In the genomic region with DNA sequence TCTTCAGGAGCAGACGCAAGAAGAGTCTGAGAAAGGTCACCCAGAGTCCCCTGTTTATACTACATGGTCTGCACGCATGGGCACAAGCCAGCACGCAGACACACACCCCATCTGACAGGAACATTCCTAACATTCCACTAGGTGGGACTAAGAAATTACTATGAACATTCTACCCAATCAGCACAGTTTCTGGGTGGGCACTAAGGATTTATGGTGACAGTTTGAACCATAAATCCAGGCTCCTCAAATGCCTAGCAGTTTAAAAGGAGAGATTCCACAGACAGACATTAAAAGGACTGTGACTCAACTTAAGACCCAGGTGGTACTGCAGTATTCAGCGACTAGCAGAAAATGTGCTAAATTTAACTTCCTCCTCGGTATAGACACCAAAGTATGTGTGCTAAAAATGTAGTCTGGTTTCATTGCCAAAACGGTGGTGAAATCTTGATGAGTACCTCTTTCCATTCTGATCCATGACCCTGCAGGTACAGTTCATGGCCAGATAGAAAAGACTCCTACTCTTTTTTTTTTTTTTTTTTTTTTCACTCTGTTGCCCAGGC, we compare ENCODE assay signal across 1 cellular context.
TF ChIP-seq lines count a peak whose summit lies in the region.

No MANE protein-coding gene starts in this region.

TF ChIP-seq in HepG2, 621 proteins besides CTCF, POLR2A, EP300 and RAD21 (continues in another document):
- TF ChIP-seq, protein P1, sequence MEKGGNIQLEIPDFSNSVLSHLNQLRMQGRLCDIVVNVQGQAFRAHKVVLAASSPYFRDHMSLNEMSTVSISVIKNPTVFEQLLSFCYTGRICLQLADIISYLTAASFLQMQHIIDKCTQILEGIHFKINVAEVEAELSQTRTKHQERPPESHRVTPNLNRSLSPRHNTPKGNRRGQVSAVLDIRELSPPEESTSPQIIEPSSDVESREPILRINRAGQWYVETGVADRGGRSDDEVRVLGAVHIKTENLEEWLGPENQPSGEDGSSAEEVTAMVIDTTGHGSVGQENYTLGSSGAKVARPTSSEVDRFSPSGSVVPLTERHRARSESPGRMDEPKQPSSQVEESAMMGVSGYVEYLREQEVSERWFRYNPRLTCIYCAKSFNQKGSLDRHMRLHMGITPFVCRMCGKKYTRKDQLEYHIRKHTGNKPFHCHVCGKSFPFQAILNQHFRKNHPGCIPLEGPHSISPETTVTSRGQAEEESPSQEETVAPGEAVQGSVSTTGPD (CRISPR knock-in tag; IDR thresholded peaks at IDR 0.05), result no peak
- TF ChIP-seq TBX2 (CRISPR knock-in tag; IDR thresholded peaks at IDR 0.05; ENCODE audit: borderline replicate concordance) (no peak), KMT2B (CRISPR knock-in tag; IDR thresholded peaks at IDR 0.05) (no peak), HMG20A (CRISPR knock-in tag; IDR thresholded peaks at IDR 0.05; ENCODE audit: borderline replicate concordance) (no peak), ZSCAN20 (CRISPR knock-in tag; IDR thresholded peaks at IDR 0.05; ENCODE audit: borderline replicate concordance) (no peak), ZNF768 (CRISPR knock-in tag; IDR thresholded peaks at IDR 0.05) (no peak), ZNF614 (CRISPR knock-in tag; IDR thresholded peaks at IDR 0.05; ENCODE audit: borderline replicate concordance) (no peak), ZNF572 (CRISPR knock-in tag; IDR thresholded peaks at IDR 0.05) (no peak), MAF1 (CRISPR knock-in tag; IDR thresholded peaks at IDR 0.05; ENCODE audit: borderline replicate concordance) (no peak), DR1 (CRISPR knock-in tag; IDR thresholded peaks at IDR 0.05) (no peak), GATAD1 (CRISPR knock-in tag; IDR thresholded peaks at IDR 0.05) (no peak), ZNF556 (CRISPR knock-in tag; IDR thresholded peaks at IDR 0.05; ENCODE audit: borderline replicate concordance) (no peak), TBL1XR1 (IDR thresholded peaks at IDR 0.05; ENCODE audit: borderline replicate concordance, low read length, partially characterized antibody) (no peak), NFYC (CRISPR knock-in tag; IDR thresholded peaks at IDR 0.05) (0 out of 2 replicates have a peak, but pooled peaks have one; percentile 36), ZNF143 (CRISPR knock-in tag; IDR thresholded peaks at IDR 0.05) (no peak), ATRX (CRISPR knock-in tag; IDR thresholded peaks at IDR 0.05; ENCODE audit: borderline replicate concordance) (no peak), ZEB1 (IDR thresholded peaks at IDR 0.05; ENCODE audit: insufficient replicate concordance, low read depth) (no peak), MXD4 (CRISPR knock-in tag; IDR thresholded peaks at IDR 0.05) (peak; percentile 24; the same call in 1 of the 2 replicates), ZNF839 (CRISPR knock-in tag; IDR thresholded peaks at IDR 0.05; ENCODE audit: borderline replicate concordance) (no peak), MIER3 (CRISPR knock-in tag; IDR thresholded peaks at IDR 0.05; ENCODE audit: borderline replicate concordance) (no peak), CCDC6 (CRISPR knock-in tag; IDR thresholded peaks at IDR 0.05) (no peak), TEAD3 (CRISPR knock-in tag; optimal IDR thresholded peaks at IDR 0.05; ENCODE audit: borderline replicate concordance) (peak; percentile 98), ZNF256 (CRISPR knock-in tag; conservative IDR thresholded peaks at IDR 0.05) (no peak), FOXJ3 (CRISPR knock-in tag; IDR thresholded peaks at IDR 0.05; ENCODE audit: borderline replicate concordance) (no peak), ZNF563 (CRISPR knock-in tag; IDR thresholded peaks at IDR 0.05) (no peak), FOXA3 (CRISPR knock-in tag; IDR thresholded peaks at IDR 0.05) (no peak), ZNF232 (CRISPR knock-in tag; IDR thresholded peaks at IDR 0.05; ENCODE audit: borderline replicate concordance) (no peak), CCAR2 (optimal IDR thresholded peaks at IDR 0.05; ENCODE audit: low read depth, low read length) (no peak), ZFP37 (CRISPR knock-in tag; IDR thresholded peaks at IDR 0.05; ENCODE audit: borderline replicate concordance) (no peak), ZNF207 (IDR thresholded peaks at IDR 0.05; ENCODE audit: borderline replicate concordance) (no peak), TARDBP (CRISPR knock-in tag; IDR thresholded peaks at IDR 0.05) (0 out of 2 replicates have a peak, but pooled peaks have one; percentile 31), RBAK (CRISPR knock-in tag; IDR thresholded peaks at IDR 0.05) (no peak), ZC3H4 (CRISPR knock-in tag; IDR thresholded peaks at IDR 0.05; ENCODE audit: borderline replicate concordance) (no peak)
- TF ChIP-seq, protein P2, sequence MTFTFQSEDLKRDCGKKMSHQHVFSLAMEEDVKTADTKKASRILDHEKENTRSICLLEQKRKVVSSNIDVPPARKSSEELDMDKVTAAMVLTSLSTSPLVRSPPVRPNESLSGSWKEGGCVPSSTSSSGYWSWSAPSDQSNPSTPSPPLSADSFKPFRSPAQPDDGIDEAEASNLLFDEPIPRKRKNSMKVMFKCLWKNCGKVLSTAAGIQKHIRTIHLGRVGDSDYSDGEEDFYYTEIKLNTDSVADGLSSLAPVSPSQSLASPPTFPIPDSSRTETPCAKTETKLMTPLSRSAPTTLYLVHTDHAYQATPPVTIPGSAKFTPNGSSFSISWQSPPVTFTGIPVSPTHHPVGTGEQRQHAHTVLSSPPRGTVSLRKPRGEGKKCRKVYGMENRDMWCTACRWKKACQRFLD (CRISPR knock-in tag; IDR thresholded peaks at IDR 0.05; ENCODE audit: borderline replicate concordance), result no peak
- TF ChIP-seq, protein P3, sequence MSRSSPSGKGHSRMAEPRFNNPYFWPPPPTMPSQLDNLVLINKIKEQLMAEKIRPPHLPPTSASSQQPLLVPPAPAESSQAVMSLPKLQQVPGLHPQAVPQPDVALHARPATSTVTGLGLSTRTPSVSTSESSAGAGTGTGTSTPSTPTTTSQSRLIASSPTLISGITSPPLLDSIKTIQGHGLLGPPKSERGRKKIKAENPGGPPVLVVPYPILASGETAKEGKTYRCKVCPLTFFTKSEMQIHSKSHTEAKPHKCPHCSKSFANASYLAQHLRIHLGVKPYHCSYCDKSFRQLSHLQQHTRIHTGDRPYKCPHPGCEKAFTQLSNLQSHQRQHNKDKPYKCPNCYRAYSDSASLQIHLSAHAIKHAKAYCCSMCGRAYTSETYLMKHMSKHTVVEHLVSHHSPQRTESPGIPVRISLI (CRISPR knock-in tag; IDR thresholded peaks at IDR 0.05; ENCODE audit: borderline replicate concordance), result peak; percentile 71; the same call in 1 of the 2 replicates
- TF ChIP-seq, protein P4, sequence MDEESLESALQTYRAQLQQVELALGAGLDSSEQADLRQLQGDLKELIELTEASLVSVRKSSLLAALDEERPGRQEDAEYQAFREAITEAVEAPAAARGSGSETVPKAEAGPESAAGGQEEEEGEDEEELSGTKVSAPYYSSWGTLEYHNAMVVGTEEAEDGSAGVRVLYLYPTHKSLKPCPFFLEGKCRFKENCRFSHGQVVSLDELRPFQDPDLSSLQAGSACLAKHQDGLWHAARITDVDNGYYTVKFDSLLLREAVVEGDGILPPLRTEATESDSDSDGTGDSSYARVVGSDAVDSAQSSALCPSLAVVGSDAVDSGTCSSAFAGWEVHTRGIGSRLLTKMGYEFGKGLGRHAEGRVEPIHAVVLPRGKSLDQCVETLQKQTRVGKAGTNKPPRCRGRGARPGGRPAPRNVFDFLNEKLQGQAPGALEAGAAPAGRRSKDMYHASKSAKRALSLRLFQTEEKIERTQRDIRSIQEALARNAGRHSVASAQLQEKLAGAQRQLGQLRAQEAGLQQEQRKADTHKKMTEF (CRISPR knock-in tag; IDR thresholded peaks at IDR 0.05), result 0 out of 2 replicates have a peak, but pooled peaks have one; percentile 20
- TF ChIP-seq, protein P5, sequence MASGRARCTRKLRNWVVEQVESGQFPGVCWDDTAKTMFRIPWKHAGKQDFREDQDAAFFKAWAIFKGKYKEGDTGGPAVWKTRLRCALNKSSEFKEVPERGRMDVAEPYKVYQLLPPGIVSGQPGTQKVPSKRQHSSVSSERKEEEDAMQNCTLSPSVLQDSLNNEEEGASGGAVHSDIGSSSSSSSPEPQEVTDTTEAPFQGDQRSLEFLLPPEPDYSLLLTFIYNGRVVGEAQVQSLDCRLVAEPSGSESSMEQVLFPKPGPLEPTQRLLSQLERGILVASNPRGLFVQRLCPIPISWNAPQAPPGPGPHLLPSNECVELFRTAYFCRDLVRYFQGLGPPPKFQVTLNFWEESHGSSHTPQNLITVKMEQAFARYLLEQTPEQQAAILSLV (CRISPR knock-in tag; IDR thresholded peaks at IDR 0.05; ENCODE audit: borderline replicate concordance), result no peak
- TF ChIP-seq, protein P6, sequence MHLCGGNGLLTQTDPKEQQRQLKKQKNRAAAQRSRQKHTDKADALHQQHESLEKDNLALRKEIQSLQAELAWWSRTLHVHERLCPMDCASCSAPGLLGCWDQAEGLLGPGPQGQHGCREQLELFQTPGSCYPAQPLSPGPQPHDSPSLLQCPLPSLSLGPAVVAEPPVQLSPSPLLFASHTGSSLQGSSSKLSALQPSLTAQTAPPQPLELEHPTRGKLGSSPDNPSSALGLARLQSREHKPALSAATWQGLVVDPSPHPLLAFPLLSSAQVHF (CRISPR knock-in tag; IDR thresholded peaks at IDR 0.05), result no peak
- TF ChIP-seq, protein P7, sequence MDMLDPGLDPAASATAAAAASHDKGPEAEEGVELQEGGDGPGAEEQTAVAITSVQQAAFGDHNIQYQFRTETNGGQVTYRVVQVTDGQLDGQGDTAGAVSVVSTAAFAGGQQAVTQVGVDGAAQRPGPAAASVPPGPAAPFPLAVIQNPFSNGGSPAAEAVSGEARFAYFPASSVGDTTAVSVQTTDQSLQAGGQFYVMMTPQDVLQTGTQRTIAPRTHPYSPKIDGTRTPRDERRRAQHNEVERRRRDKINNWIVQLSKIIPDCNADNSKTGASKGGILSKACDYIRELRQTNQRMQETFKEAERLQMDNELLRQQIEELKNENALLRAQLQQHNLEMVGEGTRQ (IDR thresholded peaks at IDR 0.05; ENCODE audit: low read depth, low read length), result no peak
- TF ChIP-seq, protein P7 (CRISPR knock-in tag; IDR thresholded peaks at IDR 0.05; ENCODE audit: borderline replicate concordance), result no peak
- TF ChIP-seq, protein P8, sequence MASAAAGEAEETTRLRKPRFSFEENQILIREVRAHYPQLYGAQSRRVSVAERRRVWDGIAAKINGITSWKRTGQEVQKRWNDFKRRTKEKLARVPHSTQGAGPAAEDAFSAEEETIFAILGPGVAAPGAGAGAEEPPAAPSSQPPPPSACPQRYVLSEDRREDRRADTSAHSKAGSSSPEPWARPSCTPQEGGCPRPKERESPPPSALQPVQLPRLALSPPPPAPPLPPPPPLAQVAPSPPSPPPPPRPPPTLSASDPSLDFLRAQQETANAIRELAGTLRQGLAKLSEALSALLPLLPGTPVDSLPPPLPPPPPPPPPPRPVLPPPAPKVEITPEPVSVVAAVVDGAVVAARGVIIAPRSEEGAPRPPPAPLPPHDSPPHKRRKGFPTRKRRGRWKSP (CRISPR knock-in tag; IDR thresholded peaks at IDR 0.05), result no peak
- TF ChIP-seq, protein P9, sequence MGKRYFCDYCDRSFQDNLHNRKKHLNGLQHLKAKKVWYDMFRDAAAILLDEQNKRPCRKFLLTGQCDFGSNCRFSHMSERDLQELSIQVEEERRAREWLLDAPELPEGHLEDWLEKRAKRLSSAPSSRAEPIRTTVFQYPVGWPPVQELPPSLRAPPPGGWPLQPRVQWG (CRISPR knock-in tag; IDR thresholded peaks at IDR 0.05; ENCODE audit: borderline replicate concordance, low read depth), result no peak
- TF ChIP-seq, protein P10, sequence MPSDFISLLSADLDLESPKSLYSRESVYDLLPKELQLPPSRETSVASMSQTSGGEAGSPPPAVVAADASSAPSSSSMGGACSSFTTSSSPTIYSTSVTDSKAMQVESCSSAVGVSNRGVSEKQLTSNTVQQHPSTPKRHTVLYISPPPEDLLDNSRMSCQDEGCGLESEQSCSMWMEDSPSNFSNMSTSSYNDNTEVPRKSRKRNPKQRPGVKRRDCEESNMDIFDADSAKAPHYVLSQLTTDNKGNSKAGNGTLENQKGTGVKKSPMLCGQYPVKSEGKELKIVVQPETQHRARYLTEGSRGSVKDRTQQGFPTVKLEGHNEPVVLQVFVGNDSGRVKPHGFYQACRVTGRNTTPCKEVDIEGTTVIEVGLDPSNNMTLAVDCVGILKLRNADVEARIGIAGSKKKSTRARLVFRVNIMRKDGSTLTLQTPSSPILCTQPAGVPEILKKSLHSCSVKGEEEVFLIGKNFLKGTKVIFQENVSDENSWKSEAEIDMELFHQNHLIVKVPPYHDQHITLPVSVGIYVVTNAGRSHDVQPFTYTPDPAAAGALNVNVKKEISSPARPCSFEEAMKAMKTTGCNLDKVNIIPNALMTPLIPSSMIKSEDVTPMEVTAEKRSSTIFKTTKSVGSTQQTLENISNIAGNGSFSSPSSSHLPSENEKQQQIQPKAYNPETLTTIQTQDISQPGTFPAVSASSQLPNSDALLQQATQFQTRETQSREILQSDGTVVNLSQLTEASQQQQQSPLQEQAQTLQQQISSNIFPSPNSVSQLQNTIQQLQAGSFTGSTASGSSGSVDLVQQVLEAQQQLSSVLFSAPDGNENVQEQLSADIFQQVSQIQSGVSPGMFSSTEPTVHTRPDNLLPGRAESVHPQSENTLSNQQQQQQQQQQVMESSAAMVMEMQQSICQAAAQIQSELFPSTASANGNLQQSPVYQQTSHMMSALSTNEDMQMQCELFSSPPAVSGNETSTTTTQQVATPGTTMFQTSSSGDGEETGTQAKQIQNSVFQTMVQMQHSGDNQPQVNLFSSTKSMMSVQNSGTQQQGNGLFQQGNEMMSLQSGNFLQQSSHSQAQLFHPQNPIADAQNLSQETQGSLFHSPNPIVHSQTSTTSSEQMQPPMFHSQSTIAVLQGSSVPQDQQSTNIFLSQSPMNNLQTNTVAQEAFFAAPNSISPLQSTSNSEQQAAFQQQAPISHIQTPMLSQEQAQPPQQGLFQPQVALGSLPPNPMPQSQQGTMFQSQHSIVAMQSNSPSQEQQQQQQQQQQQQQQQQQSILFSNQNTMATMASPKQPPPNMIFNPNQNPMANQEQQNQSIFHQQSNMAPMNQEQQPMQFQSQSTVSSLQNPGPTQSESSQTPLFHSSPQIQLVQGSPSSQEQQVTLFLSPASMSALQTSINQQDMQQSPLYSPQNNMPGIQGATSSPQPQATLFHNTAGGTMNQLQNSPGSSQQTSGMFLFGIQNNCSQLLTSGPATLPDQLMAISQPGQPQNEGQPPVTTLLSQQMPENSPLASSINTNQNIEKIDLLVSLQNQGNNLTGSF (CRISPR knock-in tag; IDR thresholded peaks at IDR 0.05), result no peak
- TF ChIP-seq, protein P11, sequence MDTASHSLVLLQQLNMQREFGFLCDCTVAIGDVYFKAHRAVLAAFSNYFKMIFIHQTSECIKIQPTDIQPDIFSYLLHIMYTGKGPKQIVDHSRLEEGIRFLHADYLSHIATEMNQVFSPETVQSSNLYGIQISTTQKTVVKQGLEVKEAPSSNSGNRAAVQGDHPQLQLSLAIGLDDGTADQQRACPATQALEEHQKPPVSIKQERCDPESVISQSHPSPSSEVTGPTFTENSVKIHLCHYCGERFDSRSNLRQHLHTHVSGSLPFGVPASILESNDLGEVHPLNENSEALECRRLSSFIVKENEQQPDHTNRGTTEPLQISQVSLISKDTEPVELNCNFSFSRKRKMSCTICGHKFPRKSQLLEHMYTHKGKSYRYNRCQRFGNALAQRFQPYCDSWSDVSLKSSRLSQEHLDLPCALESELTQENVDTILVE (CRISPR knock-in tag; IDR thresholded peaks at IDR 0.05), result no peak
